17 cellular contexts compared by ENCODE assay signal in genomic region chr22:21585389-21585788, GRCh38. TPM values are rescaled to one million over a fixed set of nuclear protein-coding genes. Genes with fewer than 3 reads are reported as not detected.
"Had no signal": no experiment of that assay in that cellular context is flagged by ENCODE, and none has a peak within 500 bp of the region (broad histone marks: within the 10 kb centered on the region; RNA-seq: fewer than 3 reads in every experiment).

No MANE protein-coding gene starts in this region.

- DNase-seq: activated CD4-positive, alpha-beta T cell treated with anti-CD3 and anti-CD28 coated beads for 1 hour; activated CD4-positive, alpha-beta T cell treated with anti-CD3 and anti-CD28 coated beads, Interleukin-2, amount 50 U/mL, for 48 hours; anterior cingulate cortex; hypothalamus; left cardiac atrium; lower lobe of right lung; sigmoid colon; stimulated activated naive CD4-positive, alpha-beta T cell treated with Interleukin-2 at 50 U/mL for 16 hours had no signal

- H3K9me3 Mint-ChIP-seq: activated naive CD4-positive, alpha-beta T cell treated with anti-CD3 and anti-CD28 coated beads, Interleukin-2, amount 50 U/mL, for 72 hours; nephron had no signal

- H3K36me3 ChIP-seq: breast epithelium, lower lobe of right lung, sigmoid colon had no signal

- H3K4me3 Mint-ChIP-seq: nephron had no signal

- H3K27ac Mint-ChIP-seq: nephron had no signal

- H3K27me3 ChIP-seq: breast epithelium, esophagus muscularis mucosa, sigmoid colon had no signal

- ATAC-seq: activated naive CD4-positive, alpha-beta T cell treated with anti-CD3 and anti-CD28 coated beads, Interleukin-2, amount 50 U/mL, for 72 hours; left cardiac atrium; lower lobe of right lung had no signal

- H3K36me3 Mint-ChIP-seq: activated naive CD4-positive, alpha-beta T cell treated with anti-CD3 and anti-CD28 coated beads, Interleukin-2, amount 50 U/mL, for 72 hours had no signal

- H3K27ac ChIP-seq: breast epithelium, esophagus muscularis mucosa, lower lobe of right lung, sigmoid colon had no signal

- FAIRE-seq: endometrium had no signal

- H3K4me3 ChIP-seq: breast epithelium, esophagus muscularis mucosa, lower lobe of right lung, sigmoid colon had no signal

- H3K9me3 ChIP-seq: breast epithelium, esophagus muscularis mucosa, lower lobe of right lung, sigmoid colon had no signal

RNA-seq across cellular contexts. Expression of gene RIMBP3C, which starts 34.1 kb away (rescaled TPM):
- total RNA-seq: esophagus muscularis mucosa, pulmonary artery endothelial cell had no signal
- polyA plus RNA-seq: urinary bladder had no signal

RNA-seq across cellular contexts. Expression of gene CCDC116, which starts 47.2 kb away (rescaled TPM):
- total RNA-seq: mononuclear cell, temporal lobe had no signal
